ENCODE assay signal across 14 cellular contexts in genomic region chr16:48378836-48379235, GRCh38. TPM values are rescaled to one million over a fixed set of nuclear protein-coding genes. Genes with fewer than 3 reads are reported as not detected.
DNase-seq lines count a peak whose midpoint lies in the region; ATAC-seq and TF ChIP-seq lines count a peak whose summit lies in the region.
"Had no signal": no experiment of that assay in that cellular context is flagged by ENCODE, and none has a peak within 500 bp of the region (broad histone marks: within the 10 kb centered on the region; RNA-seq: fewer than 3 reads in every experiment).

No MANE protein-coding gene starts in this region.

- H3K79me2 ChIP-seq in hepatocyte (peaks cover 100% of the 10 kb centered on the region), smooth muscle cell (ENCODE audit: low read depth) (peaks cover 100% of the 10 kb centered on the region)

- H3K9me3 Mint-ChIP-seq in activated CD8-positive, alpha-beta T cell treated with anti-CD3 and anti-CD28 coated beads for 36 hours, result no peaks in the 10 kb centered on the region
- H3K9me3 Mint-ChIP-seq in activated CD8-positive, alpha-beta T cell treated with anti-CD3 and anti-CD28 coated beads, Interleukin-2, amount 10 ng/mL, durations not matched to agents 7 days and 5 days (ENCODE audit: insufficient read depth), result no peaks in the 10 kb centered on the region

- H2AFZ ChIP-seq in hepatocyte (no peak overlapping the region), smooth muscle cell (ENCODE audit: low read depth) (no peak overlapping the region)

- POLR2A ChIA-PET in activated CD8-positive, alpha-beta T cell treated with anti-CD3 and anti-CD28 coated beads for 36 hours (lab: Charles Lee), result no interaction called here
- POLR2A ChIA-PET in activated CD8-positive, alpha-beta T cell treated with anti-CD3 and anti-CD28 coated beads, Interleukin-2, amount 10 ng/mL, durations not matched to agents 7 days and 5 days (lab: Charles Lee), result interaction anchor here (1.2 kb wide), 1 partner anchor 13 kb away, joined by 4 read pairs; no protein-coding TSS in a partner anchor

- H3K9me3 ChIP-seq in hepatocyte (ENCODE audit: low read depth) (no peaks in the 10 kb centered on the region), smooth muscle cell (replicated peaks; ENCODE audit: low read depth) (no peaks in the 10 kb centered on the region)
- H3K9me3 ChIP-seq: tibial artery had no signal

- H3K4me2 ChIP-seq in hepatocyte, result peak overlapping the region; percentile 46
- peak overlapping the region; percentile 19 for H3K4me2 ChIP-seq in smooth muscle cell

- H3K4me3 Mint-ChIP-seq in activated CD8-positive, alpha-beta T cell treated with anti-CD3 and anti-CD28 coated beads for 36 hours, result no peak overlapping the region
- H3K4me3 Mint-ChIP-seq in activated CD8-positive, alpha-beta T cell treated with anti-CD3 and anti-CD28 coated beads, Interleukin-2, amount 10 ng/mL, durations not matched to agents 7 days and 5 days, result no peak overlapping the region

- no peaks in the 10 kb centered on the region for H3K27me3 Mint-ChIP-seq in activated CD8-positive, alpha-beta T cell treated with anti-CD3 and anti-CD28 coated beads for 36 hours
- H3K27me3 Mint-ChIP-seq in activated CD8-positive, alpha-beta T cell treated with anti-CD3 and anti-CD28 coated beads, Interleukin-2, amount 10 ng/mL, durations not matched to agents 7 days and 5 days (ENCODE audit: low read depth), result no peaks in the 10 kb centered on the region

- no peak for DNase-seq in activated CD8-positive, alpha-beta T cell treated with anti-CD3 and anti-CD28 coated beads for 36 hours
- no peak for DNase-seq in activated CD8-positive, alpha-beta T cell treated with anti-CD3 and anti-CD28 coated beads, Interleukin-2, amount 10 ng/mL, durations not matched to agents 7 days and 5 days
- DNase-seq in SKM-1 treated with dmso at 0.1 percent for 144 hours (lab: John Stamatoyannopoulos, UW; ENCODE audit: unreplicated experiment) (peak; percentile 92), hepatocyte (ENCODE audit: low spot score) (no peak), smooth muscle cell (lab: John Stamatoyannopoulos, UW; ENCODE audit: unreplicated experiment) (no peak)
- DNase-seq: activated CD8-positive, alpha-beta memory T cell treated with anti-CD3 and anti-CD28 coated beads, Interleukin-2, amount 50 U/mL, for 48 hours; aorta; DMS153; hippocampal formation; NCI-H1694 treated with DMSO at 0.1 percent for 48 hours; tibial artery had no signal

- no peak for ATAC-seq in activated CD8-positive, alpha-beta T cell treated with anti-CD3 and anti-CD28 coated beads for 36 hours
- ATAC-seq in activated CD8-positive, alpha-beta T cell treated with anti-CD3 and anti-CD28 coated beads, Interleukin-2, amount 10 ng/mL, durations not matched to agents 7 days and 5 days, result no peak
- ATAC-seq in HG03354 (IDR thresholded peaks at IDR 0.05; ENCODE audit: poor library complexity, severe bottlenecking, unreplicated experiment) (no peak), HG03097 (IDR thresholded peaks at IDR 0.05; ENCODE audit: low FRiP score, unreplicated experiment) (no peak), HG02884 (IDR thresholded peaks at IDR 0.05; ENCODE audit: unreplicated experiment) (no peak)

- H4K20me1 ChIP-seq in hepatocyte (ENCODE audit: insufficient read depth, poor library complexity, severe bottlenecking) (peaks cover 99% of the 10 kb centered on the region), smooth muscle cell (ENCODE audit: low read depth) (peaks cover 100% of the 10 kb centered on the region)

- H3K36me3 Mint-ChIP-seq in activated CD8-positive, alpha-beta T cell treated with anti-CD3 and anti-CD28 coated beads for 36 hours (ENCODE audit: low read depth), result peaks cover 8% of the 10 kb centered on the region
- no peaks in the 10 kb centered on the region for H3K36me3 Mint-ChIP-seq in activated CD8-positive, alpha-beta T cell treated with anti-CD3 and anti-CD28 coated beads, Interleukin-2, amount 10 ng/mL, durations not matched to agents 7 days and 5 days (ENCODE audit: low read depth)

- H3K9me2 ChIP-seq in hepatocyte (replicated peaks; ENCODE audit: insufficient read depth), result no peaks in the 10 kb centered on the region

- 83% methylated on average over 1 of the region's 1 CpG for WGBS in hepatocyte (ENCODE audit: low lambda C conversion rate, missing lambda C conversion rate)
- WGBS in smooth muscle cell (ENCODE audit: low lambda C conversion rate), result 95% methylated on average over 1 of the region's 1 CpG

- H3K4me3 ChIP-seq in hepatocyte (no peak overlapping the region), smooth muscle cell (no peak overlapping the region)
- H3K4me3 ChIP-seq: tibial artery had no signal

- H3K27ac Mint-ChIP-seq in activated CD8-positive, alpha-beta T cell treated with anti-CD3 and anti-CD28 coated beads for 36 hours, result peak overlapping the region; percentile 3
- no peak overlapping the region for H3K27ac Mint-ChIP-seq in activated CD8-positive, alpha-beta T cell treated with anti-CD3 and anti-CD28 coated beads, Interleukin-2, amount 10 ng/mL, durations not matched to agents 7 days and 5 days

- no peak overlapping the region for H3K9ac ChIP-seq in smooth muscle cell (ENCODE audit: low read depth)

- intact Hi-C loops in activated CD8-positive, alpha-beta T cell treated with anti-CD3 and anti-CD28 coated beads for 36 hours (cut with micrococcal nuclease), result no loop called here

- H3K4me1 ChIP-seq in hepatocyte (ENCODE audit: insufficient read depth) (peaks cover 40% of the 10 kb centered on the region), smooth muscle cell (ENCODE audit: low read depth) (peaks cover 31% of the 10 kb centered on the region)

- CTCF ChIA-PET in activated CD8-positive, alpha-beta T cell treated with anti-CD3 and anti-CD28 coated beads for 36 hours (lab: Charles Lee), result interaction anchor here (3.4 kb wide), 1 partner anchor 244 kb away, joined by 12 read pairs; no protein-coding TSS in a partner anchor
- CTCF ChIA-PET in activated CD8-positive, alpha-beta T cell treated with anti-CD3 and anti-CD28 coated beads, Interleukin-2, amount 10 ng/mL, durations not matched to agents 7 days and 5 days (lab: Charles Lee), result interaction anchor here (1.0 kb wide), 2 partner anchors 24 to 251 kb away, joined by 3 read pairs; no protein-coding TSS in a partner anchor

- H3K4me1 Mint-ChIP-seq in activated CD8-positive, alpha-beta T cell treated with anti-CD3 and anti-CD28 coated beads for 36 hours (ENCODE audit: low read depth), result peaks cover 45% of the 10 kb centered on the region
- H3K4me1 Mint-ChIP-seq in activated CD8-positive, alpha-beta T cell treated with anti-CD3 and anti-CD28 coated beads, Interleukin-2, amount 10 ng/mL, durations not matched to agents 7 days and 5 days (ENCODE audit: low read depth), result peaks cover 49% of the 10 kb centered on the region

- H3F3A ChIP-seq in smooth muscle cell (ENCODE audit: low read depth), result no peaks in the 10 kb centered on the region

- H3K27me3 ChIP-seq in hepatocyte, result no peaks in the 10 kb centered on the region
- no peaks in the 10 kb centered on the region for H3K27me3 ChIP-seq in smooth muscle cell (ENCODE audit: low read depth)
- H3K27me3 ChIP-seq: tibial artery had no signal

- H3K27ac ChIP-seq in hepatocyte (peak overlapping the region; percentile 21), smooth muscle cell (ENCODE audit: low read depth) (peak overlapping the region; percentile 12)
- H3K27ac ChIP-seq: tibial artery had no signal

- H3K36me3 ChIP-seq in hepatocyte (replicated peaks; ENCODE audit: insufficient read depth, low read depth) (no peaks in the 10 kb centered on the region), smooth muscle cell (ENCODE audit: low read depth) (no peaks in the 10 kb centered on the region)
- H3K36me3 ChIP-seq: tibial artery had no signal

- TF ChIP-seq CTCF in activated CD8-positive, alpha-beta T cell treated with anti-CD3 and anti-CD28 coated beads for 36 hours (IDR thresholded peaks at IDR 0.05), result no peak
- TF ChIP-seq CTCF in hepatocyte (IDR thresholded peaks at IDR 0.05; ENCODE audit: poor library complexity), result no peak
- TF ChIP-seq CTCF in smooth muscle cell (IDR thresholded peaks at IDR 0.05; ENCODE audit: borderline replicate concordance, insufficient read depth, poor library complexity, severe bottlenecking), result no peak

RNA-seq across cellular contexts. Expression of gene SIAH1, which starts 6.4 kb away (rescaled TPM):
- 10 to 100 TPM; 13.3 to 14.3 TPM for total RNA-seq in activated CD8-positive, alpha-beta T cell treated with anti-CD3 and anti-CD28 coated beads for 36 hours
- total RNA-seq in activated CD8-positive, alpha-beta T cell treated with anti-CD3 and anti-CD28 coated beads, Interleukin-2, amount 10 ng/mL, durations not matched to agents 7 days and 5 days, result 10 to 100 TPM; 14.9 to 15.6 TPM
- total RNA-seq in hepatocyte (40.3 and 45.5 TPM in 2 replicates), smooth muscle cell (30.7 and 34.0 TPM in 2 replicates)
- polyA plus RNA-seq in hepatocyte (38.8 and 39.2 TPM in 2 replicates), smooth muscle cell (21.3 and 24.5 TPM in 2 replicates)
